8 cellular contexts compared by ENCODE assay signal in genomic region chr14:32201196-32201815, GRCh38. TPM values are rescaled to one million over a fixed set of nuclear protein-coding genes. Genes with fewer than 3 reads are reported as not detected.
DNase-seq lines count a peak whose midpoint lies in the region; ATAC-seq and TF ChIP-seq lines count a peak whose summit lies in the region.

No MANE protein-coding gene starts in this region.

- H3K27ac ChIP-seq in mucosa of rectum (ENCODE audit: low read depth in 2 of 2, low read length in 2 of 2): peak overlapping the region; percentile 38 to 83

- H3K9ac ChIP-seq in mucosa of rectum (ENCODE audit: low read depth in 1 of 2, low read length in 2 of 2): peak overlapping the region; percentile 73 to 85

- TF ChIP-seq CTCF in BE2C (IDR thresholded peaks at IDR 0.05; ENCODE audit: low read depth, low read length) (no peak), epithelial cell of proximal tubule (conservative IDR thresholded peaks at IDR 0.05; ENCODE audit: low read depth, low read length) (no peak)

- no peaks in the 10 kb centered on the region for H3K4me1 ChIP-seq in BE2C
- H3K4me1 ChIP-seq in mucosa of rectum (ENCODE audit: control insufficient read depth in 2 of 2, insufficient read depth in 2 of 2, low read length in 2 of 2): peaks cover 8 to 13% of the 10 kb centered on the region in 2 donors

- H3K36me3 ChIP-seq in BE2C (no peaks in the 10 kb centered on the region), mucosa of rectum (ENCODE audit: control insufficient read depth in 2 of 2, insufficient read depth in 2 of 2, low read length in 2 of 2) (no peaks in the 10 kb centered on the region)

- H3K27me3 ChIP-seq in BE2C: no peaks in the 10 kb centered on the region
- H3K27me3 ChIP-seq in mucosa of rectum (ENCODE audit: control insufficient read depth in 2 of 2, insufficient read depth in 2 of 2, low read length in 2 of 2): no peaks in the 10 kb centered on the region

- DNase-seq in BE2C (peak; percentile 92), NCI-H774 (lab: John Stamatoyannopoulos, UW) (peak; percentile 93), activated T-cell treated with anti-CD3 and anti-CD28 coated beads for 24 hours (ENCODE audit: low read depth) (peak; percentile 69), epithelial cell of proximal tubule (ENCODE audit: low read depth) (no peak)
- peak; percentile 25 to 53 for DNase-seq in stimulated activated CD8-positive, alpha-beta memory T cell treated with anti-CD3 and anti-CD28 coated beads, Interleukin-4, amount 100 ng/mL, for 4 hours (ENCODE audit: low read depth in 2 of 2, low spot score in 1 of 2)

- H3K9me3 ChIP-seq in BE2C (no peaks in the 10 kb centered on the region), mucosa of rectum (ENCODE audit: control insufficient read depth in 2 of 2, low read length in 2 of 2) (no peaks in the 10 kb centered on the region)

- ATAC-seq in GM19397 (IDR thresholded peaks at IDR 0.05; ENCODE audit: unreplicated experiment): peak; percentile 60
- ATAC-seq in HG03558 (IDR thresholded peaks at IDR 0.05; ENCODE audit: extremely low read depth, unreplicated experiment): peak; percentile 33

- peak overlapping the region; percentile 67 for H3K4me3 ChIP-seq in BE2C (ENCODE audit: low read depth, low read length)
- peak overlapping the region; percentile 75 for H3K4me3 ChIP-seq in epithelial cell of proximal tubule (ENCODE audit: low read depth, low read length)
- H3K4me3 ChIP-seq in mucosa of rectum (ENCODE audit: low read length in 2 of 2): peak overlapping the region; percentile 73 to 92

RNA-seq across cellular contexts. Expression of gene RNU6-7, which starts 0.5 kb away (rescaled TPM):
- polyA plus RNA-seq in BE2C (2012; ENCODE audit: insufficient read depth, insufficient read length, low read depth): not detected
- not detected in 2 replicates for total RNA-seq in epithelial cell of proximal tubule

RNA-seq across cellular contexts. Expression of gene RNU6-8, which starts 1.8 kb away (rescaled TPM):
- not detected for polyA plus RNA-seq in BE2C (2012; ENCODE audit: insufficient read depth, insufficient read length, low read depth)
- total RNA-seq in epithelial cell of proximal tubule: not detected in 2 replicates
